9 cellular contexts compared by ENCODE assay signal in genomic region chr17:38883592-38884526, GRCh38. TPM values are rescaled to one million over a fixed set of nuclear protein-coding genes. Genes with fewer than 3 reads are reported as not detected.
DNase-seq lines count a peak whose midpoint lies in the region; ATAC-seq, FAIRE-seq and TF ChIP-seq lines count a peak whose summit lies in the region.
"Had no signal": no experiment of that assay in that cellular context is flagged by ENCODE, and none has a peak within 500 bp of the region (broad histone marks: within the 10 kb centered on the region; RNA-seq: fewer than 3 reads in every experiment).

No MANE protein-coding gene starts in this region.

- H4K20me1 ChIP-seq in GM12878 (ENCODE audit: control insufficient read depth, insufficient read depth), result peaks cover 5% of the 10 kb centered on the region; the same call in 1 of the 2 replicates

- RAD21 ChIA-PET in GM12878 (lab: Charles Lee; ENCODE audit: unreplicated experiment), result interaction anchor here (0.6 kb wide), 1 partner anchor 29 kb away, joined by 3 read pairs; no protein-coding TSS in a partner anchor

- 75% methylated on average over 18 of the region's 19 CpGs for WGBS in GM12878 (ENCODE audit: insufficient coverage, insufficient replicate concordance, low lambda C conversion rate, missing lambda C conversion rate)
- WGBS in tibial nerve, 2 donors, result 15 to 21% methylated on average over 19 of the region's 19 CpGs

- peak overlapping the region; percentile 54 for H3K4me3 Mint-ChIP-seq in activated CD4-positive, alpha-beta T cell treated with anti-CD3 and anti-CD28 coated beads, Interleukin-2, amount 10 ng/mL, durations not matched to agents 7 days and 5 days

- H3K9me3 ChIP-seq in GM12878 (replicated peaks; ENCODE audit: control insufficient read depth, insufficient read depth, low read length) (no peaks in the 10 kb centered on the region), kidney (ENCODE audit: control insufficient read depth in 1 of 2, low read length in 2 of 2) (no peaks in the 10 kb centered on the region), tibial nerve (no peaks in the 10 kb centered on the region)

- H2AFZ ChIP-seq in GM12878 (ENCODE audit: control insufficient read depth, low read depth, low read length), result no peak overlapping the region

- BruUV-seq in GM12878 (replicated peaks; lab: Mats Ljungman, UMichigan), result no TSS peak

- H3K4me1 ChIP-seq in GM12878 (ENCODE audit: control insufficient read depth, insufficient read depth, low read length) (peaks cover 31% of the 10 kb centered on the region), kidney (ENCODE audit: control insufficient read depth in 1 of 2, insufficient read depth in 1 of 2, low read depth in 1 of 2, low read length in 2 of 2) (peaks cover 47 to 55% of the 10 kb centered on the region in 2 donors), tibial nerve (peaks cover 3 to 100% (median 90%) of the 10 kb centered on the region in 4 donors)

- FAIRE-seq in GM12878 (lab: Jason Lieb, UNC) (no peak), kidney (lab: Jason Lieb, UNC) (no peak)
- FAIRE-seq: TTC549 had no signal

- in situ Hi-C loops in GM12878 (cut with MboI), result no loop called here

- H3K9ac ChIP-seq in GM12878 (ENCODE audit: control insufficient read depth, insufficient read depth, low read length) (peak overlapping the region; percentile 46), kidney (ENCODE audit: low read length in 2 of 2) (peak overlapping the region in 1 of 2 donors; percentile 37)

- H3K27me3 ChIP-seq in GM12878 (replicated peaks in 1 of 2; ENCODE audit: control insufficient read depth in 2 of 2, insufficient read depth in 2 of 2, low read length in 1 of 2) (no peaks in the 10 kb centered on the region), tibial nerve (no peaks in the 10 kb centered on the region)

- ATAC-seq in GM12878, result peak; percentile 41

- POLR2A ChIA-PET in activated CD4-positive, alpha-beta T cell treated with anti-CD3 and anti-CD28 coated beads, Interleukin-2, amount 10 ng/mL, durations not matched to agents 7 days and 5 days (lab: Charles Lee), result no interaction called here
- POLR2A ChIA-PET in GM12878 (lab: Charles Lee), result interaction anchor here (0.6 to 1.7 kb wide), 3 partner anchors 14 to 30 kb away, joined by 3 to 4 read pairs (median 3); partner anchors contain the start of gene RPL23

- peak; percentile 42 for DNase-seq in activated CD4-positive, alpha-beta T cell treated with anti-CD3 and anti-CD28 coated beads, Interleukin-2, amount 10 ng/mL, durations not matched to agents 7 days and 5 days
- no peak for DNase-seq in activated CD4-positive, alpha-beta T cell treated with anti-CD3 and anti-CD28 coated beads, Interleukin-2, amount 50 U/mL, for 1 hour
- DNase-seq in GM12878 (ENCODE audit: low read depth, low spot score), result no peak
- DNase-seq in kidney, result no peak
- DNase-seq in tibial nerve (ENCODE audit: low spot score in 2 of 2), result no peak
- DNase-seq in NOMO-1 treated with DMSO at 0.1 percent for 48 hours (lab: John Stamatoyannopoulos, UW; ENCODE audit: unreplicated experiment), result no peak
- DNase-seq in GDM1 (lab: John Stamatoyannopoulos, UW), result no peak
- DNase-seq in NCI-H146 (lab: John Stamatoyannopoulos, UW), result no peak

- CTCF ChIA-PET in activated CD4-positive, alpha-beta T cell treated with anti-CD3 and anti-CD28 coated beads, Interleukin-2, amount 10 ng/mL, durations not matched to agents 7 days and 5 days (lab: Charles Lee), result interaction anchor here (0.7 to 2.7 kb wide), 3 partner anchors 10 to 547 kb away, joined by 3 to 11 read pairs (median 3); no protein-coding TSS in a partner anchor
- CTCF ChIA-PET in GM12878 (lab: Yijun Ruan, JAX), result interaction anchor here (0.8 to 1.1 kb wide), 2 partner anchors 15 to 39 kb away, joined by 3 to 4 read pairs; no protein-coding TSS in a partner anchor

- SMC1A ChIA-PET in GM12878 (lab: Charles Lee; ENCODE audit: uncharacterized antibody, unreplicated experiment), result interaction anchor here (1.2 to 1.4 kb wide), 2 partner anchors 11 to 14 kb away, joined by 3 read pairs; no protein-coding TSS in a partner anchor

- H3K27ac ChIP-seq in GM12878 (ENCODE audit: control insufficient read depth, insufficient read depth) (peak overlapping the region; percentile 70), kidney (ENCODE audit: low read depth in 2 of 2, low read length in 2 of 2) (peak overlapping the region; percentile 38 to 48), tibial nerve (peak overlapping the region; percentile 28 to 94 (median 83))

- peaks cover 73% of the 10 kb centered on the region for H3K36me3 Mint-ChIP-seq in activated CD4-positive, alpha-beta T cell treated with anti-CD3 and anti-CD28 coated beads, Interleukin-2, amount 10 ng/mL, durations not matched to agents 7 days and 5 days (ENCODE audit: low read depth)

- TF ChIP-seq POLR2A in GM12878 (IDR thresholded peaks at IDR 0.05; ENCODE audit: low read depth, low read length) (no peak), tibial nerve (IDR thresholded peaks at IDR 0.05) (no peak)

- H3K36me3 ChIP-seq in GM12878 (ENCODE audit: control insufficient read depth in 2 of 2, insufficient read depth in 2 of 2, low read length in 1 of 2) (peaks cover 35 to 45% of the 10 kb centered on the region in 2 experiments; a peak in 3 of 4 replicates), kidney (ENCODE audit: control insufficient read depth in 1 of 2, insufficient read depth in 2 of 2, low read length in 2 of 2) (peaks cover 0 to 8% of the 10 kb centered on the region in 2 donors), tibial nerve (peaks cover 0 to 18% (median 0%) of the 10 kb centered on the region in 3 donors)

- H3K27me3 Mint-ChIP-seq in activated CD4-positive, alpha-beta T cell treated with anti-CD3 and anti-CD28 coated beads, Interleukin-2, amount 10 ng/mL, durations not matched to agents 7 days and 5 days, result no peaks in the 10 kb centered on the region

- 0 out of 6 replicates have a peak, but pooled peaks of 1 of the 3 experiments have one; percentile 20 for TF ChIP-seq CTCF in GM12878 (IDR thresholded peaks at IDR 0.05 in 2 of 3, conservative IDR thresholded peaks at IDR 0.05 in 1 of 3; ENCODE audit: control insufficient read depth in 2 of 3, extremely low read depth in 1 of 3, insufficient read depth in 1 of 3, low read depth in 3 of 3, low read length in 3 of 3)
- TF ChIP-seq CTCF in kidney (IDR thresholded peaks at IDR 0.05; ENCODE audit: borderline replicate concordance, extremely low read depth, insufficient read depth), result no peak
- peak in 2 of 5 experiments; percentile 15 to 16 for TF ChIP-seq CTCF in tibial nerve (IDR thresholded peaks at IDR 0.05)

- H3K4me3 ChIP-seq in GM12878 (peak overlapping the region; percentile 34; the same call in 1 of the 2 replicates), kidney (ENCODE audit: low read length in 2 of 2) (no peak overlapping the region), tibial nerve (peak overlapping the region in 2 of 4 donors; percentile 4 to 13)

- TF ChIP-seq EP300 in GM12878 (IDR thresholded peaks at IDR 0.05; ENCODE audit: borderline replicate concordance in 1 of 2, control insufficient read depth in 1 of 2, low read depth in 2 of 2, low read length in 2 of 2), result no peak
- TF ChIP-seq EP300 in tibial nerve (IDR thresholded peaks at IDR 0.05), result peak in 1 of 2 donors; percentile 33

- peak overlapping the region; percentile 62 for H3K4me2 ChIP-seq in GM12878 (ENCODE audit: control insufficient read depth, insufficient read depth)

- peak overlapping the region; percentile 88 for H3K27ac Mint-ChIP-seq in activated CD4-positive, alpha-beta T cell treated with anti-CD3 and anti-CD28 coated beads, Interleukin-2, amount 10 ng/mL, durations not matched to agents 7 days and 5 days

- H3K4me1 Mint-ChIP-seq in activated CD4-positive, alpha-beta T cell treated with anti-CD3 and anti-CD28 coated beads, Interleukin-2, amount 10 ng/mL, durations not matched to agents 7 days and 5 days, result peaks cover 89% of the 10 kb centered on the region

- TF ChIP-seq RAD21 in GM12878 (IDR thresholded peaks at IDR 0.05; ENCODE audit: insufficient read depth, low read depth, low read length), result no peak

- H3K79me2 ChIP-seq in GM12878 (ENCODE audit: control insufficient read depth, insufficient read depth, low read length), result peaks cover 36% of the 10 kb centered on the region

- H3K9me3 Mint-ChIP-seq in activated CD4-positive, alpha-beta T cell treated with anti-CD3 and anti-CD28 coated beads, Interleukin-2, amount 10 ng/mL, durations not matched to agents 7 days and 5 days, result no peaks in the 10 kb centered on the region

- intact Hi-C loops in GM12878 (cut with micrococcal nuclease; ENCODE audit: unreplicated experiment) (no loop called here), kidney (cut with DNase I) (no loop called here)

RNA-seq across cellular contexts. Expression of gene LASP1, which starts 14.0 kb away (rescaled TPM):
- 100 to 1,000 TPM; 189 to 200 TPM for total RNA-seq in activated CD4-positive, alpha-beta T cell treated with anti-CD3 and anti-CD28 coated beads, Interleukin-2, amount 10 ng/mL, durations not matched to agents 7 days and 5 days
- 86.9 and 95.9 TPM in 2 replicates for total RNA-seq in GM12878 (2013; cell fraction: nucleolus; rRNA removed)
- total RNA-seq in GM12878 (2014; rRNA removed), result 40.9 and 42.3 TPM in 2 replicates
- total RNA-seq in GM12878 (2014; rRNA removed; fragmentation: Illumina TruSeq; extraction: Trizol), result 33.8 and 37.6 TPM in 2 replicates
- 105 and 114 TPM in 2 replicates for total RNA-seq in GM12878 (2021)
- 52.3 TPM for polyA plus RNA-seq in GM12878 (2011; ENCODE audit: low read depth)
- 39.4 and 47.7 TPM in 2 replicates for polyA plus RNA-seq in GM12878 (2011; rRNA removed)
- polyA plus RNA-seq in GM12878 (2011; cell fraction: cytosol; rRNA removed), result 88.5 and 98.7 TPM in 2 replicates
- 47.3 and 65.2 TPM in 2 replicates for polyA plus RNA-seq in GM12878 (2011; cell fraction: nucleus; rRNA removed)
- polyA plus RNA-seq in GM12878 (2012), result 89.6 and 99.7 TPM in 2 replicates
- polyA plus RNA-seq in GM12878 (2014; fragmentation: Illumina TruSeq; extraction: Trizol), result 69.5 and 81.8 TPM in 2 replicates
- polyA plus RNA-seq in GM12878 (2014; fragmentation: Nextera tagmentation; extraction: Ambion mirVana), result 10 to 100 TPM; 21.0 to 27.0 TPM
- 78.9 and 85.4 TPM in 2 replicates for polyA plus RNA-seq in GM12878 (2014; rRNA removed)
- 10 to 100 TPM; 70.8 to 74.5 TPM for polyA plus RNA-seq in GM12878 (2016; fragmentation: Nextera tagmentation; extraction: Ambion mirVana)
- 53.3 and 89.4 TPM in 2 replicates for polyA minus RNA-seq in GM12878 (2011; rRNA and poly(A)+ RNA removed)
- 35.5 and 39.2 TPM in 2 replicates for polyA minus RNA-seq in GM12878 (2011; cell fraction: cytosol; rRNA and poly(A)+ RNA removed)
- polyA minus RNA-seq in GM12878 (2011; cell fraction: nucleus; rRNA and poly(A)+ RNA removed), result 19.1 and 33.7 TPM in 2 replicates
- total RNA-seq in kidney, result 138 TPM
- polyA plus RNA-seq in kidney (ENCODE audit: insufficient read depth, low read depth, low replicate concordance), result 62.5 TPM
- total RNA-seq in tibial nerve, result 100 to 1,000 TPM; 110 to 165 (median 137) TPM

RNA-seq across cellular contexts. Expression of gene RPL23, which starts 30.3 kb away (rescaled TPM):
- total RNA-seq in activated CD4-positive, alpha-beta T cell treated with anti-CD3 and anti-CD28 coated beads, Interleukin-2, amount 10 ng/mL, durations not matched to agents 7 days and 5 days, result 1,000 to 10,000 TPM; 1,147 to 1,160 TPM
- total RNA-seq in GM12878 (2013; cell fraction: nucleolus; rRNA removed), result 251 and 278 TPM in 2 replicates
- 2,317 and 2,414 TPM in 2 replicates for total RNA-seq in GM12878 (2014; rRNA removed)
- total RNA-seq in GM12878 (2014; rRNA removed; fragmentation: Illumina TruSeq; extraction: Trizol), result 3,231 and 3,325 TPM in 2 replicates
- total RNA-seq in GM12878 (2021), result 2,200 and 2,256 TPM in 2 replicates
- 15,073 TPM for polyA plus RNA-seq in GM12878 (2011; ENCODE audit: low read depth)
- polyA plus RNA-seq in GM12878 (2011; rRNA removed), result 2,867 and 3,528 TPM in 2 replicates
- 1,769 and 1,817 TPM in 2 replicates for polyA plus RNA-seq in GM12878 (2011; cell fraction: cytosol; rRNA removed)
- polyA plus RNA-seq in GM12878 (2011; cell fraction: nucleus; rRNA removed), result 668 and 763 TPM in 2 replicates
- 4,332 and 4,612 TPM in 2 replicates for polyA plus RNA-seq in GM12878 (2012)
- polyA plus RNA-seq in GM12878 (2014; fragmentation: Illumina TruSeq; extraction: Trizol), result 4,821 and 5,052 TPM in 2 replicates
- 1,000 to 10,000 TPM; 3,319 to 3,754 TPM for polyA plus RNA-seq in GM12878 (2014; fragmentation: Nextera tagmentation; extraction: Ambion mirVana)
- polyA plus RNA-seq in GM12878 (2014; rRNA removed), result 3,219 and 3,296 TPM in 2 replicates
- polyA plus RNA-seq in GM12878 (2016; fragmentation: Nextera tagmentation; extraction: Ambion mirVana), result 1,000 to 10,000 TPM; 2,341 to 2,536 TPM
- 682 and 694 TPM in 2 replicates for polyA minus RNA-seq in GM12878 (2011; rRNA and poly(A)+ RNA removed)
- polyA minus RNA-seq in GM12878 (2011; cell fraction: cytosol; rRNA and poly(A)+ RNA removed), result 326 and 362 TPM in 2 replicates
- 94.9 and 131 TPM in 2 replicates for polyA minus RNA-seq in GM12878 (2011; cell fraction: nucleus; rRNA and poly(A)+ RNA removed)
- 1,183 TPM for total RNA-seq in kidney
- 2,399 TPM for polyA plus RNA-seq in kidney (ENCODE audit: insufficient read depth, low read depth, low replicate concordance)
- 1,000 to 10,000 TPM; 1,112 to 1,642 (median 1,331) TPM for total RNA-seq in tibial nerve

RNA-seq across cellular contexts. Expression of gene CWC25, which starts 58.7 kb away (rescaled TPM):
- 10 to 100 TPM; 27.2 to 30.5 TPM for total RNA-seq in activated CD4-positive, alpha-beta T cell treated with anti-CD3 and anti-CD28 coated beads, Interleukin-2, amount 10 ng/mL, durations not matched to agents 7 days and 5 days
- total RNA-seq in GM12878 (2013; cell fraction: nucleolus; rRNA removed), result 35.9 and 43.1 TPM in 2 replicates
- total RNA-seq in GM12878 (2014; rRNA removed) (14.7 and 17.5 TPM in 2 replicates), GM12878 (2014; rRNA removed; fragmentation: Illumina TruSeq; extraction: Trizol) (18.5 and 19.9 TPM in 2 replicates), GM12878 (2021) (15.9 and 17.1 TPM in 2 replicates), kidney (25.7 TPM), tibial nerve (10 to 100 TPM; 19.0 to 43.3 (median 24.9) TPM)
- 15.8 TPM for polyA plus RNA-seq in GM12878 (2011; ENCODE audit: low read depth)
- polyA plus RNA-seq in GM12878 (2011; rRNA removed) (29.6 and 30.7 TPM in 2 replicates), GM12878 (2014; fragmentation: Illumina TruSeq; extraction: Trizol) (29.7 and 29.9 TPM in 2 replicates), GM12878 (2014; fragmentation: Nextera tagmentation; extraction: Ambion mirVana) (10 to 100 TPM; 25.0 to 29.7 TPM), GM12878 (2014; rRNA removed) (19.9 and 28.1 TPM in 2 replicates), GM12878 (2016; fragmentation: Nextera tagmentation; extraction: Ambion mirVana) (10 to 100 TPM; 15.4 to 20.9 TPM), kidney (ENCODE audit: insufficient read depth, low read depth, low replicate concordance) (12.9 TPM)
- 25.2 and 26.9 TPM in 2 replicates for polyA plus RNA-seq in GM12878 (2011; cell fraction: cytosol; rRNA removed)
- polyA plus RNA-seq in GM12878 (2011; cell fraction: nucleus; rRNA removed), result 82.1 and 92.2 TPM in 2 replicates
- polyA plus RNA-seq in GM12878 (2012), result 20.4 and 24.4 TPM in 2 replicates
- polyA minus RNA-seq in GM12878 (2011; rRNA and poly(A)+ RNA removed), result 14.0 and 14.2 TPM in 2 replicates
- 3.2 and 5.6 TPM in 2 replicates for polyA minus RNA-seq in GM12878 (2011; cell fraction: cytosol; rRNA and poly(A)+ RNA removed)
- 7.7 and 10.5 TPM in 2 replicates for polyA minus RNA-seq in GM12878 (2011; cell fraction: nucleus; rRNA and poly(A)+ RNA removed)
